Comparison of ENCODE assay signal across 8 cellular contexts in genomic region chr15:55799287-55800212, GRCh38. TPM values are rescaled to one million over a fixed set of nuclear protein-coding genes. Genes with fewer than 3 reads are reported as not detected.
DNase-seq lines count a peak whose midpoint lies in the region; ATAC-seq and TF ChIP-seq lines count a peak whose summit lies in the region.

No MANE protein-coding gene starts in this region.

- no peak for TF ChIP-seq CTCF in natural killer cell (IDR thresholded peaks at IDR 0.05)

- no peak overlapping the region for H3K27ac Mint-ChIP-seq in natural killer cell

- peaks cover 13 to 21% of the 10 kb centered on the region in 2 donors for H3K27me3 Mint-ChIP-seq in natural killer cell (ENCODE audit: low read depth in 2 of 2)

- DNase-seq in AG08395 (ENCODE audit: low spot score) (peak; percentile 45), GDM1 (lab: John Stamatoyannopoulos, UW) (peak; percentile 6), LHCN-M2 (ENCODE audit: low read depth) (peak; percentile 71), UCSD-AML1 (lab: John Stamatoyannopoulos, UW; ENCODE audit: unreplicated experiment) (peak; percentile 28), iPS-NIHi7 (ENCODE audit: extremely low spot score) (peak; percentile 83), ureter (ENCODE audit: low spot score) (no peak), natural killer cell (no peak), left lobe of liver (ENCODE audit: low spot score) (no peak)

- no peak for ATAC-seq in natural killer cell
- no peak for ATAC-seq in left lobe of liver

- no peaks in the 10 kb centered on the region for H3K4me1 Mint-ChIP-seq in natural killer cell

- no peak overlapping the region for H3K4me3 Mint-ChIP-seq in natural killer cell

- no peaks in the 10 kb centered on the region for H3K36me3 Mint-ChIP-seq in natural killer cell

- no peaks in the 10 kb centered on the region for H3K9me3 Mint-ChIP-seq in natural killer cell

- intact Hi-C loops in natural killer cell (cut with micrococcal nuclease) = no loop called here

RNA-seq across cellular contexts. Expression of gene PRTG, which starts 56.6 kb away (rescaled TPM):
- total RNA-seq in LHCN-M2 (2014; rRNA removed) = 2.6 and 4.7 TPM in 2 replicates
- 0.97 TPM for polyA plus RNA-seq in LHCN-M2 (2012)
- 3.7 TPM for total RNA-seq in ureter
- total RNA-seq in natural killer cell = not detected
- total RNA-seq in left lobe of liver = 0.23 TPM

Comparison
In these comparisons a context has a peak if more than half of its experiments do, and no peak if none do; other contexts are left out.
1. DNase-seq: peak in AG08395 (single experiment), GDM1 (single experiment), LHCN-M2 (single experiment), UCSD-AML1 (single experiment) and iPS-NIHi7 (single experiment); none in ureter (single experiment), natural killer cell (single experiment) and left lobe of liver (single experiment).